ENCODE assay signal across 15 cellular contexts in the genomic region with DNA sequence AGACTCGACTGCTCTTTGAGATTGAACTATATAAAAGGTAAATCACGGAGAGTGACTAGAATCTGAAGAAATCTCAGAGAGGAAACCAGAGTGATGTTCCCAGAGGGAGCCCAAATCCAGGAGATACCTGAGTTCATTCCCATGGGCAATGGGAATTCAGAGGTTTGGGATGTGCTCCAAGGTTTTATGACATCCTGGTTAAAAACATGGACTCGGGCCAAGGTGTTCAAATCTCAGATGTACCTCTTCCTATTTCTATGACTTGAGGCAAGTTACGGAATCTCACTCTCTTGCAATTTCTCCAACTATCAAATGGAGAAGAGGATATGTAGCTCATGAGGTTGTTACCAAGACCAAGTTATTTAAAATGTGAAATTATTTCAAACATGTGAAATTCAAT.
"Had no signal": no experiment of that assay in that cellular context is flagged by ENCODE, and none has a peak within 500 bp of the region (broad histone marks: within the 10 kb centered on the region; RNA-seq: fewer than 3 reads in every experiment).

No MANE protein-coding gene starts in this region.

- ATAC-seq: heart left ventricle; mucosa of descending colon; naive thymus-derived CD8-positive, alpha-beta T cell; pancreas; right cardiac atrium; stimulated activated memory B cell treated with anti-CD40 and anti-IgM and Interleukin-4, amounts not matched to agents 10 μg/mL and 1 μg/mL and 100 μg/mL, for 72 hours had no signal

- H3K27me3 ChIP-seq: pancreas, tibial artery, upper lobe of left lung, uterus had no signal

- H3K27ac ChIP-seq: coronary artery, heart left ventricle, pancreas, tibial artery, uterus had no signal

- H3K36me3 ChIP-seq: heart left ventricle, pancreas, tibial artery, upper lobe of left lung, uterus had no signal

- H3K9me3 ChIP-seq: heart left ventricle, mucosa of descending colon, pancreas, tibial artery, upper lobe of left lung, uterus had no signal

- H3K4me1 ChIP-seq: pancreas, tibial artery, upper lobe of left lung, uterus had no signal

- H3K4me3 ChIP-seq: coronary artery, heart left ventricle, mucosa of descending colon, pancreas, tibial artery, upper lobe of left lung, uterus had no signal

- DNase-seq: effector CD4-positive, alpha-beta T cell; heart left ventricle; hippocampal formation; mucosa of descending colon; naive thymus-derived CD8-positive, alpha-beta T cell; nucleus accumbens; pancreas; right cardiac atrium; small intestine; stimulated activated CD4-positive, alpha-beta T cell treated with anti-CD3 and anti-CD28 coated beads, Interleukin-4, amount 100 ng/mL, for 1 hour; tibial artery; upper lobe of left lung; uterus had no signal
